In genomic region chr2:237410949-237411635, GRCh38 we compare ENCODE assay signal across 12 cellular contexts. TPM values are rescaled to one million over a fixed set of nuclear protein-coding genes. Genes with fewer than 3 reads are reported as not detected.
DNase-seq lines count a peak whose midpoint lies in the region; ATAC-seq and TF ChIP-seq lines count a peak whose summit lies in the region.
"Had no signal": no experiment of that assay in that cellular context is flagged by ENCODE, and none has a peak within 500 bp of the region (broad histone marks: within the 10 kb centered on the region; RNA-seq: fewer than 3 reads in every experiment).

No MANE protein-coding gene starts in this region.

- H3K9ac ChIP-seq in rectal smooth muscle tissue (ENCODE audit: low read length) = peak overlapping the region; percentile 40

- intact Hi-C loops in left cardiac atrium (cut with DNase I) (loop anchor here (5.0 to 10.0 kb wide), 3 partner anchors 164 to 259 kb away; no protein-coding TSS in a partner anchor), vagina (cut with DNase I) (loop anchor here (5.0 kb wide), 2 partner anchors 61 to 254 kb away; no protein-coding TSS in a partner anchor)

- peak overlapping the region; percentile 39 to 54 for H3K4me3 ChIP-seq in right atrium auricular region
- peak overlapping the region; percentile 96 for H3K4me3 ChIP-seq in fibroblast of the aortic adventitia (ENCODE audit: low read depth, low read length)
- H3K4me3 ChIP-seq in rectal smooth muscle tissue (ENCODE audit: low read length) = peak overlapping the region; percentile 56
- H3K4me3 ChIP-seq in vagina = peak overlapping the region; percentile 65 to 71

- H3K27me3 ChIP-seq in right atrium auricular region = no peaks in the 10 kb centered on the region
- H3K27me3 ChIP-seq in rectal smooth muscle tissue (ENCODE audit: control insufficient read depth, insufficient read depth, low read length) = no peaks in the 10 kb centered on the region
- H3K27me3 ChIP-seq in vagina = no peaks in the 10 kb centered on the region

- DNase-seq in right atrium auricular region (ENCODE audit: low spot score) (no peak), left cardiac atrium (no peak), fibroblast of the aortic adventitia (ENCODE audit: low read depth) (peak; percentile 62), vagina (ENCODE audit: extremely low spot score in 2 of 2) (peak in 1 of 2 donors; percentile 88)
- DNase-seq in stimulated activated CD4-positive, alpha-beta T cell treated with anti-CD3 and anti-CD28 coated beads, Interleukin-1b, Interleukin-23, amount 100 ng/mL, for 48 hours = no peak
- DNase-seq in central memory CD4-positive, alpha-beta T cell = no peak
- DNase-seq in activated CD8-positive, alpha-beta memory T cell treated with anti-CD3 and anti-CD28 coated beads, Interleukin-2, amount 50 U/mL, for 48 hours = no peak
- DNase-seq: activated CD4-positive, CD25-positive, alpha-beta regulatory T cell treated with anti-CD3 and anti-CD28 coated beads, Interleukin-2, amount 50 U/mL, for 72 hours; activated T-cell treated with anti-CD3 and anti-CD28 coated beads for 4 hours; amniotic stem cell; NCI-H2107 had no signal

- no peaks in the 10 kb centered on the region for H3K36me3 ChIP-seq in right atrium auricular region
- no peaks in the 10 kb centered on the region for H3K36me3 ChIP-seq in rectal smooth muscle tissue (ENCODE audit: control insufficient read depth, insufficient read depth, low read length)
- H3K36me3 ChIP-seq in vagina = no peaks in the 10 kb centered on the region

- TF ChIP-seq POLR2A in vagina (IDR thresholded peaks at IDR 0.05) = no peak

- H3K27ac ChIP-seq in right atrium auricular region (peak overlapping the region; percentile 81 to 83), rectal smooth muscle tissue (ENCODE audit: low read depth, low read length) (peak overlapping the region; percentile 94), vagina (peak overlapping the region; percentile 98)

- H3K9me3 ChIP-seq in right atrium auricular region (no peaks in the 10 kb centered on the region), vagina (no peaks in the 10 kb centered on the region)

- ATAC-seq in left cardiac atrium = no peak

- TF ChIP-seq CTCF in right atrium auricular region (IDR thresholded peaks at IDR 0.05) = no peak
- TF ChIP-seq CTCF in fibroblast of the aortic adventitia (IDR thresholded peaks at IDR 0.05; ENCODE audit: insufficient read depth, low read length) = no peak
- no peak for TF ChIP-seq CTCF in vagina (IDR thresholded peaks at IDR 0.05)

- H3K4me1 ChIP-seq in right atrium auricular region = peaks cover 0 to 20% of the 10 kb centered on the region in 2 donors
- peaks cover 19% of the 10 kb centered on the region for H3K4me1 ChIP-seq in rectal smooth muscle tissue (ENCODE audit: control insufficient read depth, insufficient read depth, low read length)
- H3K4me1 ChIP-seq in vagina = peaks cover 7% of the 10 kb centered on the region

RNA-seq across cellular contexts. Expression of gene COL6A3, which starts 2.9 kb away (rescaled TPM):
- total RNA-seq in right atrium auricular region (100 to 1,000 TPM in 1 of 2 donors, 10 to 100 TPM in 1; 61.6 to 103 TPM), left cardiac atrium (100 to 1,000 TPM; 145 to 186 TPM), fibroblast of the aortic adventitia (ENCODE audit: low replicate concordance) (1,372 and 1,478 TPM in 2 replicates), vagina (315 TPM)
